ENCODE assay signal across 9 cellular contexts in genomic region chr9:90141723-90142122, GRCh38.
A peak's percentile ranks its signal among the peaks of the same experiment; 100 is the strongest.
DNase-seq lines count a peak whose midpoint lies in the region; ATAC-seq and TF ChIP-seq lines count a peak whose summit lies in the region.
"Had no signal": no experiment of that assay in that cellular context is flagged by ENCODE, and none has a peak within 500 bp of the region (broad histone marks: within the 10 kb centered on the region; RNA-seq: fewer than 3 reads in every experiment).

No MANE protein-coding gene starts in this region.

- no peak overlapping the region for H3K27ac Mint-ChIP-seq in activated naive CD4-positive, alpha-beta T cell treated with anti-CD3 and anti-CD28 coated beads for 36 hours

- H3K27me3 ChIP-seq in breast epithelium: no peaks in the 10 kb centered on the region
- H3K27me3 ChIP-seq: BLaER1 had no signal

- H3K9me3 ChIP-seq in breast epithelium: no peaks in the 10 kb centered on the region
- H3K9me3 ChIP-seq: BLaER1 had no signal

- H3K36me3 Mint-ChIP-seq in activated naive CD4-positive, alpha-beta T cell treated with anti-CD3 and anti-CD28 coated beads for 36 hours (ENCODE audit: low read depth): no peaks in the 10 kb centered on the region

- CTCF ChIA-PET in activated naive CD4-positive, alpha-beta T cell treated with anti-CD3 and anti-CD28 coated beads for 36 hours (lab: Charles Lee): interaction anchor here (1.4 to 1.7 kb wide), 2 partner anchors 16 to 38 kb away, joined by 3 to 4 read pairs; no protein-coding TSS in a partner anchor

- intact Hi-C loops in breast epithelium (cut with DNase I; ENCODE audit: low total_unique reads): no loop called here
- intact Hi-C loops in activated naive CD4-positive, alpha-beta T cell treated with anti-CD3 and anti-CD28 coated beads for 36 hours (cut with micrococcal nuclease): loop anchor here (1.0 to 5.0 kb wide), 3 partner anchors 77 to 731 kb away; no protein-coding TSS in a partner anchor

- peak; percentile 39 to 47 (median 41) for TF ChIP-seq CTCF in breast epithelium (IDR thresholded peaks at IDR 0.05)

- no peak overlapping the region for H3K27ac ChIP-seq in breast epithelium
- H3K27ac ChIP-seq: BLaER1 had no signal

- H3K4me1 Mint-ChIP-seq in activated naive CD4-positive, alpha-beta T cell treated with anti-CD3 and anti-CD28 coated beads for 36 hours (ENCODE audit: low read depth): peaks cover 2% of the 10 kb centered on the region

- H3K4me3 ChIP-seq in breast epithelium: no peak overlapping the region
- H3K4me3 ChIP-seq: BLaER1 had no signal

- no peaks in the 10 kb centered on the region for H3K9me3 Mint-ChIP-seq in activated naive CD4-positive, alpha-beta T cell treated with anti-CD3 and anti-CD28 coated beads for 36 hours

- peak; percentile 9 for DNase-seq in NCI-H187 treated with DMSO at 0.1 percent for 48 hours (lab: John Stamatoyannopoulos, UW)
- no peak for DNase-seq in NCI-H187 (lab: John Stamatoyannopoulos, UW)
- DNase-seq in NCI-H2171 treated with DMSO at 0.1 percent for 48 hours (lab: John Stamatoyannopoulos, UW): peak; percentile 46
- no peak for DNase-seq in breast epithelium (ENCODE audit: low spot score in 2 of 2)
- DNase-seq in middle frontal gyrus (ENCODE audit: extremely low spot score, low spot score): peak; percentile 6
- no peak for DNase-seq in stimulated activated naive CD8-positive, alpha-beta T cell treated with anti-CD3 and anti-CD28 coated beads, Interleukin-15, Interleukin-2, amounts not matched to agents 100 U/mL and 50 U/mL, for 24 hours
- DNase-seq in activated naive CD4-positive, alpha-beta T cell treated with anti-CD3 and anti-CD28 coated beads for 36 hours: no peak
- DNase-seq in T-helper 1 cell: no peak

- H3K27me3 Mint-ChIP-seq in activated naive CD4-positive, alpha-beta T cell treated with anti-CD3 and anti-CD28 coated beads for 36 hours (ENCODE audit: low read depth): peaks cover 7% of the 10 kb centered on the region

- no peak for TF ChIP-seq POLR2A in breast epithelium (IDR thresholded peaks at IDR 0.05)

- no peak overlapping the region for H3K4me3 Mint-ChIP-seq in activated naive CD4-positive, alpha-beta T cell treated with anti-CD3 and anti-CD28 coated beads for 36 hours

- no peak for ATAC-seq in stimulated activated naive CD8-positive, alpha-beta T cell treated with anti-CD3 and anti-CD28 coated beads, Interleukin-15, Interleukin-2, amounts not matched to agents 100 U/mL and 50 U/mL, for 24 hours

- H3K4me1 ChIP-seq in breast epithelium: no peaks in the 10 kb centered on the region
- H3K4me1 ChIP-seq: BLaER1 had no signal

- H3K36me3 ChIP-seq in breast epithelium: no peaks in the 10 kb centered on the region
- H3K36me3 ChIP-seq: BLaER1 had no signal

Comparison
In these comparisons a context has a peak if more than half of its experiments do, and no peak if none do; other contexts are left out.
1. DNase-seq: peak in NCI-H187 treated with DMSO at 0.1 percent for 48 hours (single experiment), NCI-H2171 treated with DMSO at 0.1 percent for 48 hours (single experiment) and middle frontal gyrus (single experiment); none in NCI-H187 (0 of 2), breast epithelium (0 of 2), stimulated activated naive CD8-positive, alpha-beta T cell treated with anti-CD3 and anti-CD28 coated beads, Interleukin-15, Interleukin-2, amounts not matched to agents 100 U/mL and 50 U/mL, for 24 hours (single experiment), activated naive CD4-positive, alpha-beta T cell treated with anti-CD3 and anti-CD28 coated beads for 36 hours (single experiment) and T-helper 1 cell (0 of 5).